ENCODE assay signal across 17 cellular contexts in the genomic region with DNA sequence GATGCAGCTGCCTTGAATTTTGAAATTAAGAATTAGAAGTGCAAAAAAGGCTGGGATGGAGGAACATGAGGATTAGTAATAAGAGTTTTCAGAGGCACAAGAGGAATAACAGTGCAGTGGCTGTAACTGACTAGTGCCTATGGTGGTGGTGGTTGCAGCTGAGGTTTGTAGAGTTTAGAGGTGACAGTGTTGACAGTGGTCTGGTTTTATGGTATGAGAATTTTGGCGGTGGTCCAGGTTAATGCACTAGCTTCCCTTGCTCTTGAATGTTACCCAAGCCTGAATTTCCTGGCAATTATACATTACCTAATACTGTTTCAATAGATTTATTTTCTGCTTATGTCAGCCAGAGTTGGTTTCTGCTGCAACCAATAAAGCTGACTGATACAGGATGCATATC.
DNase-seq lines count a peak whose midpoint lies in the region; ATAC-seq and TF ChIP-seq lines count a peak whose summit lies in the region.
"Had no signal": no experiment of that assay in that cellular context is flagged by ENCODE, and none has a peak within 500 bp of the region (broad histone marks: within the 10 kb centered on the region; RNA-seq: fewer than 3 reads in every experiment).

No MANE protein-coding gene starts in this region.

- intact Hi-C loops in PC-3 (cut with micrococcal nuclease) (no loop called here), tibial artery (cut with DNase I; ENCODE audit: low total_unique reads) (no loop called here)

- H4K20me1 ChIP-seq in PC-3 (ENCODE audit: low read length), result no peaks in the 10 kb centered on the region

- no peak overlapping the region for H3K9ac ChIP-seq in PC-3 (ENCODE audit: low read length)

- no TSS peak for BruUV-seq in PC-3 (replicated peaks; lab: Mats Ljungman, UMichigan)

- no peak overlapping the region for H3K4me3 ChIP-seq in PC-3 (ENCODE audit: low read length)
- no peak overlapping the region for H3K4me3 ChIP-seq in foreskin fibroblast (ENCODE audit: low read depth in 1 of 2, low read length in 2 of 2)
- no peak overlapping the region for H3K4me3 ChIP-seq in MG63
- no peak overlapping the region for H3K4me3 ChIP-seq in tibial artery
- H3K4me3 ChIP-seq: heart left ventricle, mucosa of descending colon, uterus had no signal

- TF ChIP-seq CTCF in PC-3 (conservative IDR thresholded peaks at IDR 0.05; ENCODE audit: low read depth, low read length) (no peak), foreskin fibroblast (IDR thresholded peaks at IDR 0.05; ENCODE audit: low read depth, low read length) (no peak), tibial artery (IDR thresholded peaks at IDR 0.05) (no peak)

- POLR2A ChIA-PET in PC-3 (lab: Charles Lee; ENCODE audit: unreplicated experiment), result no interaction called here

- H3K79me2 ChIP-seq in PC-3 (ENCODE audit: low read length), result no peaks in the 10 kb centered on the region

- H2AFZ ChIP-seq in PC-3 (ENCODE audit: low read length), result no peak overlapping the region

- no peaks in the 10 kb centered on the region for H3F3A ChIP-seq in PC-3 (ENCODE audit: low read length, unreplicated experiment)

- H3K9me3 ChIP-seq in PC-3 (ENCODE audit: low read length) (no peaks in the 10 kb centered on the region), MG63 (0 out of 2 replicates have a peak, but pooled peaks cover 1% of the 10 kb centered on the region), tibial artery (no peaks in the 10 kb centered on the region)
- H3K9me3 ChIP-seq: mucosa of descending colon, uterus had no signal

- ATAC-seq in PC-3, result no peak
- ATAC-seq in HG02938 (IDR thresholded peaks at IDR 0.05; ENCODE audit: unreplicated experiment), result no peak
- ATAC-seq: activated CD4-positive, alpha-beta T cell treated with anti-CD3 and anti-CD28 coated beads for 36 hours; heart left ventricle; mucosa of descending colon; stimulated activated naive CD8-positive, alpha-beta T cell treated with anti-CD3 and anti-CD28 coated beads, Interleukin-15, Interleukin-2, amounts not matched to agents 100 U/mL and 50 U/mL, for 24 hours had no signal

- peak; percentile 29 for DNase-seq in DMS53 treated with DMSO at 0.1 percent for 48 hours (lab: John Stamatoyannopoulos, UW; ENCODE audit: unreplicated experiment)
- peak; percentile 13 to 24 for DNase-seq in NCI-H187 (lab: John Stamatoyannopoulos, UW)
- peak; percentile 14 for DNase-seq in PC-3
- DNase-seq in foreskin fibroblast, result peak; percentile 3 to 8
- no peak for DNase-seq in MG63
- no peak for DNase-seq in germinal center (ENCODE audit: low spot score)
- no peak for DNase-seq in tibial artery
- DNase-seq: activated CD4-positive, alpha-beta T cell treated with anti-CD3 and anti-CD28 coated beads for 36 hours; activated naive CD8-positive, alpha-beta T cell treated with anti-CD3 and anti-CD28 coated beads for 36 hours; heart left ventricle; kidney glomerular epithelial cell; mucosa of descending colon; NCI-H446 treated with DMSO at 0.1 percent for 48 hours; occipital lobe; stimulated activated naive CD8-positive, alpha-beta T cell treated with anti-CD3 and anti-CD28 coated beads, Interleukin-15, Interleukin-2, amounts not matched to agents 100 U/mL and 50 U/mL, for 24 hours; uterus had no signal

- no peak overlapping the region for H3K4me2 ChIP-seq in PC-3 (ENCODE audit: low read length)

- no peak overlapping the region for H3K27ac ChIP-seq in PC-3 (ENCODE audit: low read length)
- no peak overlapping the region for H3K27ac ChIP-seq in tibial artery
- H3K27ac ChIP-seq: heart left ventricle, uterus had no signal

- H3K36me3 ChIP-seq in PC-3 (ENCODE audit: low read depth, low read length) (no peaks in the 10 kb centered on the region), MG63 (no peaks in the 10 kb centered on the region), tibial artery (no peaks in the 10 kb centered on the region)
- H3K36me3 ChIP-seq: heart left ventricle, uterus had no signal

- no peaks in the 10 kb centered on the region for H3K9me2 ChIP-seq in PC-3 (replicated peaks; ENCODE audit: low read length)

- CTCF ChIA-PET in PC-3 (lab: Charles Lee), result no interaction called here

- H3K4me1 ChIP-seq in PC-3 (ENCODE audit: insufficient read depth, low read length) (no peaks in the 10 kb centered on the region), tibial artery (no peaks in the 10 kb centered on the region)
- H3K4me1 ChIP-seq: heart left ventricle, uterus had no signal

- H3K27me3 ChIP-seq in PC-3 (ENCODE audit: low read length) (peaks cover 30% of the 10 kb centered on the region; the same call in 1 of the 2 replicates), MG63 (no peaks in the 10 kb centered on the region), tibial artery (no peaks in the 10 kb centered on the region)
- H3K27me3 ChIP-seq: heart left ventricle, uterus had no signal

Comparison
In these comparisons a context has a peak if more than half of its experiments do, and no peak if none do; other contexts are left out.
1. DNase-seq: peak in DMS53 treated with DMSO at 0.1 percent for 48 hours (single experiment), NCI-H187 (2 of 2), PC-3 (single experiment) and foreskin fibroblast (2 of 2); none in MG63 (single experiment), germinal center (single experiment) and tibial artery (0 of 2).